In genomic region chr13:28718538-28719226, GRCh38 we compare ENCODE assay signal across 8 cellular contexts. TPM values are rescaled to one million over a fixed set of nuclear protein-coding genes. Genes with fewer than 3 reads are reported as not detected.
DNase-seq lines count a peak whose midpoint lies in the region; ATAC-seq and TF ChIP-seq lines count a peak whose summit lies in the region.

SLC46A3 (minus strand) TSS chr13:28718970; CDS start chr13:28717998, 972 bp downstream.

- TF ChIP-seq CTCF in foreskin fibroblast (IDR thresholded peaks at IDR 0.05; ENCODE audit: low read depth, low read length), result no peak

- H3K4me1 ChIP-seq in Karpas-422 (ENCODE audit: low read length), result peaks cover 14% of the 10 kb centered on the region
- H3K4me1 ChIP-seq in neuron (ENCODE audit: insufficient read depth, low read length), result peaks cover 6% of the 10 kb centered on the region

- peak; percentile 98 for ATAC-seq in GM21825 (IDR thresholded peaks at IDR 0.05; ENCODE audit: unreplicated experiment)

- H3K9me2 ChIP-seq in Karpas-422 (replicated peaks; ENCODE audit: insufficient read depth, low read length), result no peaks in the 10 kb centered on the region

- H4K20me1 ChIP-seq in Karpas-422 (ENCODE audit: insufficient read depth, low read depth, low read length), result no peaks in the 10 kb centered on the region

- no peak within 1 kb of the TSS for H3K27ac ChIP-seq in Karpas-422 (ENCODE audit: low read length)

- no peaks in the 10 kb centered on the region for H3K79me2 ChIP-seq in Karpas-422 (ENCODE audit: low read length)

- H3K4me3 ChIP-seq in Karpas-422 (ENCODE audit: low read length), result peak within 1 kb of the TSS; percentile 67
- peak within 1 kb of the TSS; percentile 77 to 79 for H3K4me3 ChIP-seq in foreskin fibroblast (ENCODE audit: low read depth in 1 of 2, low read length in 2 of 2)
- peak within 1 kb of the TSS; percentile 50 for H3K4me3 ChIP-seq in neuron (ENCODE audit: low read length)

- H3K9ac ChIP-seq in Karpas-422 (ENCODE audit: low read length), result peak within 1 kb of the TSS; percentile 57

- peak within 1 kb of the TSS; percentile 72 for H3K4me2 ChIP-seq in Karpas-422 (ENCODE audit: low read depth, low read length, poor library complexity, severe bottlenecking)

- no peaks in the 10 kb centered on the region for H3K27me3 ChIP-seq in Karpas-422 (ENCODE audit: low read length)
- H3K27me3 ChIP-seq in neuron (ENCODE audit: insufficient read depth, low read length), result peaks cover 12% of the 10 kb centered on the region

- H2AFZ ChIP-seq in Karpas-422 (ENCODE audit: low read length), result peak within 1 kb of the TSS; percentile 91
- H2AFZ ChIP-seq in neuron (ENCODE audit: low read depth, low read length), result peak within 1 kb of the TSS; percentile 79

- H3K36me3 ChIP-seq in Karpas-422 (ENCODE audit: insufficient read depth, low read length) (no peaks in the 10 kb centered on the region), neuron (ENCODE audit: insufficient read depth, low read length) (no peaks in the 10 kb centered on the region)

- peak; percentile 98 for DNase-seq in EL
- peak; percentile 86 for DNase-seq in Karpas-422
- peak; percentile 88 for DNase-seq in SIG-M5 treated with dmso at 0.1 percent for 504 hours (lab: John Stamatoyannopoulos, UW; ENCODE audit: unreplicated experiment)
- peak; percentile 97 for DNase-seq in activated gamma-delta T cell treated with anti-CD3 and anti-CD28 coated beads, Interleukin-2, amount 50 U/mL, for 16 hours (ENCODE audit: low read depth)
- DNase-seq in foreskin fibroblast, result peak; percentile 99 to 100
- DNase-seq in stromal cell of bone marrow (ENCODE audit: low read depth), result peak; percentile 97

- H3K9me3 ChIP-seq in Karpas-422 (ENCODE audit: low read length) (no peaks in the 10 kb centered on the region), neuron (ENCODE audit: low read length) (no peaks in the 10 kb centered on the region)

RNA-seq across cellular contexts. Expression of gene SLC46A3, which starts in this region (rescaled TPM):
- total RNA-seq in Karpas-422 (2014; rRNA removed; shearing (Covaris generic); ENCODE audit: low replicate concordance), result 2.1 and 4.5 TPM in 2 replicates
